In the genomic region with DNA sequence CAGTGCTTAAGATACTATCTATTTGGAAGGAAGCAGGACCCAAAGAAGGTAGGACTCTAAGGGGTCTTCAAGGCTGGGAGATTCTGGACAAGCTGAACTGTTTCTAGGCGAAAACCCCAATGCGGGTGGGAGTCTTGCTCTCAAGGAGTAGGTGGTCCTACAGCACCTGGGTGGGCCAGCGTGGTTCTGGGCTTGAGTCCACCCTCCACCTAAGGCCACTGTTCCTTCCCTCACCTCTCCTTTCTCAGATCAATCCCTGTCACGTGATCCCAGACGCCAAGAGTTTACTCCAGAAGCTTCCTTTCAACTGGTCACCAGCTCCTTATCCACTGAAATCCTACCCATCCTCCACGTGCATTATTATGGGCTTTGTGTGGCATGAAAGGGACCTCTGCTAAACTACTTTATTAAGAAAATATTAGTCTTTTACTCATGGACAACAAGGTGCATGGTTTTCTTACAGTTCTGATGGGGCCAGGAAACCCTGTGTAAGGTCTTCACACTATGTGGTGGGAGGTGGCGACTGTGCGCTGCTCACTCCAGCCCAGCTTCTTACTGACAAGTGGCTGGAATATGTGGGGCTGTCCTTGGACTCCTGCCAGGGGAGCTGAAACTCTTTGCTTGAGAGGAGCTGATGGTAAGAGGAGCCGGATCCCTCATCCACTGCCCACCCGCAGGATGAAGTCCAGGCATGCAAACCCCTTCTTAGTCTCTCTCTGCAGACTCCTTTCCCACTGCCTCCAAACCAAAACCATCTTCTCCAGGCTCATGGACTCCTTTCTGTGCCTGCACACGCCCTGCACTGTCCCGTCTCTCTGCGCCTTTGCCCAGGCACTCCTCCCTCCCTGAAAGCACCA, we compare ENCODE assay signal across 8 cellular contexts. TPM values are rescaled to one million over a fixed set of nuclear protein-coding genes. Genes with fewer than 3 reads are reported as not detected.
DNase-seq lines count a peak whose midpoint lies in the region; TF ChIP-seq lines count a peak whose summit lies in the region.

No MANE protein-coding gene starts in this region.

- peaks cover 23% of the 10 kb centered on the region for H3K4me1 Mint-ChIP-seq in brain

- peak overlapping the region; percentile 94 to 99 (median 97) for H3K4me3 Mint-ChIP-seq in brain

- peak overlapping the region; percentile 89 to 99 (median 98) for H3K27ac Mint-ChIP-seq in brain

- peaks cover 33% of the 10 kb centered on the region for H3K36me3 Mint-ChIP-seq in brain

- H3K9me3 Mint-ChIP-seq in brain, result no peaks in the 10 kb centered on the region

- no peak for TF ChIP-seq CTCF in brain (conservative IDR thresholded peaks at IDR 0.05)

- peaks cover 22% of the 10 kb centered on the region for H3K27me3 Mint-ChIP-seq in brain

- peak; percentile 48 for DNase-seq in GM03348 (ENCODE audit: low spot score)
- peak; percentile 46 for DNase-seq in NCI-H2227 treated with DMSO at 0.1 percent for 48 hours (lab: John Stamatoyannopoulos, UW)
- peak; percentile 77 for DNase-seq in kidney glomerular epithelial cell (lab: John Stamatoyannopoulos, UW)
- DNase-seq in stimulated activated CD8-positive, alpha-beta memory T cell treated with anti-CD3 and anti-CD28 coated beads, Interleukin-4, amount 100 ng/mL, for 48 hours, result peak; percentile 47
- DNase-seq in mesenteric fat pad (ENCODE audit: low spot score), result no peak
- DNase-seq in middle frontal gyrus (ENCODE audit: extremely low spot score, low spot score), result no peak
- DNase-seq in UCSD-AML1 (lab: John Stamatoyannopoulos, UW; ENCODE audit: unreplicated experiment), result no peak

RNA-seq across cellular contexts. Expression of a gene that starts 1.6 kb away (rescaled TPM):
- polyA plus RNA-seq in brain (ENCODE audit: insufficient read depth, low read depth, low replicate concordance), result 12.5 TPM
- 19.9 TPM for total RNA-seq in mesenteric fat pad

RNA-seq across cellular contexts. Expression of a gene that starts 35.2 kb away (rescaled TPM):
- polyA plus RNA-seq in brain (ENCODE audit: insufficient read depth, low read depth, low replicate concordance), result 19.2 TPM
- 9.2 TPM for total RNA-seq in mesenteric fat pad

Comparison
In these comparisons a context has a peak if more than half of its experiments do, and no peak if none do; other contexts are left out.
1. DNase-seq: peak in GM03348 (single experiment), NCI-H2227 treated with DMSO at 0.1 percent for 48 hours (single experiment), kidney glomerular epithelial cell (single experiment) and stimulated activated CD8-positive, alpha-beta memory T cell treated with anti-CD3 and anti-CD28 coated beads, Interleukin-4, amount 100 ng/mL, for 48 hours (single experiment); none in mesenteric fat pad (single experiment), middle frontal gyrus (single experiment) and UCSD-AML1 (single experiment).